9 cellular contexts compared by ENCODE assay signal in the genomic region with DNA sequence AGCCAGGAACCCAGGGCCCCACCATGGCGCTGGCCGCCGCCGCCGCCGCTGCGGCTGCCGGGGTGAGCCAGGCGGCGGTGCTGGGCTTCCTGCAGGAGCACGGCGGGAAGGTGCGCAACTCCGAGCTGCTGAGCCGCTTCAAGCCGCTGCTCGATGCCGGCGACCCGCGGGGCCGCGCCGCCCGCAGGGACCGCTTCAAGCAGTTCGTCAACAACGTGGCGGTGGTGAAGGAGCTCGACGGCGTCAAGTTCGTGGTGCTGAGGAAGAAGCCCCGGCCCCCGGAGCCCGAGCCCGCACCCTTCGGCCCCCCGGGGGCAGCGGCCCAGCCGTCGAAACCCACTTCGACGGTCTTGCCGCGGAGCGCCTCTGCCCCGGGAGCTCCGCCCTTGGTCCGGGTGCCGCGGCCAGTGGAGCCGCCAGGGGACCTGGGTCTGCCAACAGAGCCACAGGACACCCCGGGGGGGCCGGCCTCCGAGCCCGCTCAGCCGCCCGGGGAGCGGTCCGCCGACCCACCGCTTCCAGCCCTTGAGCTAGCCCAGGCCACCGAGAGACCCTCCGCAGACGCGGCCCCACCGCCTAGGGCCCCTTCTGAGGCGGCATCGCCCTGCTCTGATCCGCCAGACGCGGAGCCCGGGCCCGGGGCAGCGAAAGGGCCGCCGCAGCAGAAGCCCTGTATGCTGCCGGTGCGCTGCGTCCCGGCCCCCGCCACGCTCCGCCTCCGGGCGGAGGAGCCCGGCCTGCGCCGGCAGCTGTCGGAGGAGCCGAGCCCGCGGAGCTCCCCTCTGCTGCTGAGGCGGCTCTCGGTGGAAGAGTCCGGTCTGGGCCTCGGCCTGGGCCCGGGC. TPM values are rescaled to one million over a fixed set of nuclear protein-coding genes. Genes with fewer than 3 reads are reported as not detected.
A peak's percentile ranks its signal among the peaks of the same experiment; 100 is the strongest.
DNase-seq lines count a peak whose midpoint lies in the region; ATAC-seq, FAIRE-seq and TF ChIP-seq lines count a peak whose summit lies in the region.
"Had no signal": no experiment of that assay in that cellular context is flagged by ENCODE, and none has a peak within 500 bp of the region (broad histone marks: within the 10 kb centered on the region; RNA-seq: fewer than 3 reads in every experiment).

No MANE protein-coding gene starts in this region.

- H3K36me3 ChIP-seq in GM12878 (ENCODE audit: control insufficient read depth in 2 of 2, insufficient read depth in 2 of 2, low read length in 1 of 2) = no peaks in the 10 kb centered on the region
- H3K36me3 ChIP-seq in subcutaneous abdominal adipose tissue (ENCODE audit: control insufficient read depth in 5 of 5, insufficient read depth in 5 of 5, low read length in 5 of 5) = no peaks in the 10 kb centered on the region

- no peak for TF ChIP-seq POLR2A in GM12878 (IDR thresholded peaks at IDR 0.05; ENCODE audit: low read depth, low read length)

- TF ChIP-seq RAD21 in GM12878 (IDR thresholded peaks at IDR 0.05; ENCODE audit: insufficient read depth, low read depth, low read length) = no peak

- H3K27ac ChIP-seq in GM12878 (ENCODE audit: control insufficient read depth, insufficient read depth) (no peak overlapping the region), layer of hippocampus (ENCODE audit: low read depth, low read length) (peak overlapping the region; percentile 92), subcutaneous abdominal adipose tissue (ENCODE audit: low read depth, low read length) (no peak overlapping the region)

- no TSS peak for BruUV-seq in GM12878 (replicated peaks; lab: Mats Ljungman, UMichigan)

- SMC1A ChIA-PET in GM12878 (lab: Charles Lee; ENCODE audit: uncharacterized antibody, unreplicated experiment) = interaction anchor here (1.1 to 1.2 kb wide), 2 partner anchors 12 to 32 kb away, joined by 3 read pairs; no protein-coding TSS in a partner anchor

- no peak for TF ChIP-seq EP300 in GM12878 (IDR thresholded peaks at IDR 0.05; ENCODE audit: borderline replicate concordance in 1 of 2, control insufficient read depth in 1 of 2, low read depth in 2 of 2, low read length in 2 of 2)

- intact Hi-C loops in GM12878 (cut with micrococcal nuclease; ENCODE audit: unreplicated experiment) = no loop called here

- no peak overlapping the region; the same call in 1 of the 2 replicates for H3K4me3 ChIP-seq in GM12878
- peak overlapping the region in 4 of 5 donors; percentile 36 to 63 (median 48) for H3K4me3 ChIP-seq in subcutaneous abdominal adipose tissue (ENCODE audit: low read depth in 1 of 5, low read length in 5 of 5)

- H3K4me1 ChIP-seq in GM12878 (ENCODE audit: control insufficient read depth, insufficient read depth, low read length) (no peaks in the 10 kb centered on the region; the same call in 1 of the 2 replicates), subcutaneous abdominal adipose tissue (ENCODE audit: control insufficient read depth in 5 of 5, insufficient read depth in 5 of 5, low read length in 5 of 5) (peaks cover 0 to 22% (median 12%) of the 10 kb centered on the region in 5 donors)

- 35% methylated on average over 61 of the region's 99 CpGs for WGBS in GM12878 (ENCODE audit: insufficient coverage, insufficient replicate concordance, low lambda C conversion rate, missing lambda C conversion rate)

- POLR2A ChIA-PET in GM12878 (lab: Charles Lee) = interaction anchor here (0.8 to 1.3 kb wide), 3 partner anchors 12 to 66 kb away, joined by 3 to 4 read pairs (median 3); partner anchors contain the start of gene CCNI2

- ATAC-seq in GM12878 (peak; percentile 67), HG03565 (IDR thresholded peaks at IDR 0.05; ENCODE audit: unreplicated experiment) (no peak), HG02840 (IDR thresholded peaks at IDR 0.05; ENCODE audit: low FRiP score, unreplicated experiment) (no peak)

- RAD21 ChIA-PET in GM12878 (lab: Charles Lee; ENCODE audit: unreplicated experiment) = interaction anchor here (0.9 to 1.9 kb wide), 9 partner anchors 13 to 287 kb away, joined by 3 to 7 read pairs (median 3); partner anchors contain the start of gene KIF3A

- in situ Hi-C loops in GM12878 (cut with MboI) = no loop called here

- H2AFZ ChIP-seq in GM12878 (ENCODE audit: control insufficient read depth, low read depth, low read length) = peak overlapping the region; percentile 47

- no peak for TF ChIP-seq CTCF in GM12878 (IDR thresholded peaks at IDR 0.05 in 2 of 3, conservative IDR thresholded peaks at IDR 0.05 in 1 of 3; ENCODE audit: control insufficient read depth in 2 of 3, extremely low read depth in 1 of 3, insufficient read depth in 1 of 3, low read depth in 3 of 3, low read length in 3 of 3)

- H4K20me1 ChIP-seq in GM12878 (ENCODE audit: control insufficient read depth, insufficient read depth) = no peaks in the 10 kb centered on the region

- H3K27me3 ChIP-seq in GM12878 (replicated peaks in 1 of 2; ENCODE audit: control insufficient read depth in 2 of 2, insufficient read depth in 2 of 2, low read length in 1 of 2) = peaks cover 0 to 11% of the 10 kb centered on the region in 2 experiments; a peak in 2 of 4 replicates
- no peaks in the 10 kb centered on the region for H3K27me3 ChIP-seq in layer of hippocampus (ENCODE audit: control insufficient read depth, insufficient read depth, low read length)
- H3K27me3 ChIP-seq in subcutaneous abdominal adipose tissue (ENCODE audit: control insufficient read depth in 5 of 5, insufficient read depth in 4 of 5, low read length in 5 of 5) = peaks cover 0 to 18% (median 9%) of the 10 kb centered on the region in 5 donors

- H3K9me3 ChIP-seq in GM12878 (replicated peaks; ENCODE audit: control insufficient read depth, insufficient read depth, low read length) (no peaks in the 10 kb centered on the region; the same call in 2 of the 3 replicates), subcutaneous abdominal adipose tissue (ENCODE audit: control insufficient read depth in 5 of 5, low read length in 5 of 5) (no peaks in the 10 kb centered on the region)

- peak overlapping the region; percentile 74 for H3K4me2 ChIP-seq in GM12878 (ENCODE audit: control insufficient read depth, insufficient read depth)

- peak; percentile 81 for DNase-seq in D341Med (ENCODE audit: low spot score)
- DNase-seq in HuH-7 (ENCODE audit: low spot score) = peak; percentile 59
- DNase-seq in GM12878 (ENCODE audit: low read depth, low spot score) = no peak
- DNase-seq in RKO (ENCODE audit: low spot score) = no peak

- FAIRE-seq in GM12878 (lab: Jason Lieb, UNC) = no peak

- CTCF ChIA-PET in GM12878 (lab: Yijun Ruan, JAX) = interaction anchor here (1.0 to 1.1 kb wide), 2 partner anchors 64 to 287 kb away, joined by 3 to 4 read pairs; no protein-coding TSS in a partner anchor

- H3K79me2 ChIP-seq in GM12878 (ENCODE audit: control insufficient read depth, insufficient read depth, low read length) = no peaks in the 10 kb centered on the region

- H3K9ac ChIP-seq in GM12878 (ENCODE audit: control insufficient read depth, insufficient read depth, low read length) (no peak overlapping the region), subcutaneous abdominal adipose tissue (ENCODE audit: low read length in 5 of 5) (peak overlapping the region in 3 of 5 donors; percentile 13 to 56 (median 37))

RNA-seq across cellular contexts. Expression of gene SOWAHA, which starts 0.7 kb away (rescaled TPM):
- total RNA-seq in GM12878 (2013; cell fraction: nucleolus; rRNA removed) = 0.22 and 0.35 TPM in 2 replicates
- 0.05 TPM in 1 of 2 replicates, not detected in the other for total RNA-seq in GM12878 (2014; rRNA removed)
- 0.04 TPM in 1 of 2 replicates, not detected in the other for total RNA-seq in GM12878 (2014; rRNA removed; fragmentation: Illumina TruSeq; extraction: Trizol)
- 0.10 TPM in 1 of 2 replicates, not detected in the other for total RNA-seq in GM12878 (2021)
- polyA plus RNA-seq in GM12878 (2011; ENCODE audit: low read depth) = not detected
- polyA plus RNA-seq in GM12878 (2011; rRNA removed) = 0.37 TPM in 2 replicates
- 0.33 and 0.48 TPM in 2 replicates for polyA plus RNA-seq in GM12878 (2011; cell fraction: cytosol; rRNA removed)
- 0.34 and 0.63 TPM in 2 replicates for polyA plus RNA-seq in GM12878 (2011; cell fraction: nucleus; rRNA removed)
- 0.04 and 0.13 TPM in 2 replicates for polyA plus RNA-seq in GM12878 (2012)
- polyA plus RNA-seq in GM12878 (2014; fragmentation: Illumina TruSeq; extraction: Trizol) = 0.04 and 0.10 TPM in 2 replicates
- under 1 TPM in 1 of 2 experiments, not detected in 1; 0.02 TPM for polyA plus RNA-seq in GM12878 (2014; fragmentation: Nextera tagmentation; extraction: Ambion mirVana)
- polyA plus RNA-seq in GM12878 (2014; rRNA removed) = 0.05 TPM in 1 of 2 replicates, not detected in the other
- polyA plus RNA-seq in GM12878 (2016; fragmentation: Nextera tagmentation; extraction: Ambion mirVana) = not detected
- 0.07 and 0.21 TPM in 2 replicates for polyA minus RNA-seq in GM12878 (2011; rRNA and poly(A)+ RNA removed)
- not detected in 2 replicates for polyA minus RNA-seq in GM12878 (2011; cell fraction: cytosol; rRNA and poly(A)+ RNA removed)
- 0.19 and 0.36 TPM in 2 replicates for polyA minus RNA-seq in GM12878 (2011; cell fraction: nucleus; rRNA and poly(A)+ RNA removed)
- total RNA-seq: HT1080 had no signal

RNA-seq across cellular contexts. Expression of gene SHROOM1, which starts 16.6 kb away (rescaled TPM):
- 6.1 and 11.9 TPM in 2 replicates for total RNA-seq in GM12878 (2013; cell fraction: nucleolus; rRNA removed)
- 2.2 and 3.2 TPM in 2 replicates for total RNA-seq in GM12878 (2014; rRNA removed)
- 0.94 and 1.3 TPM in 2 replicates for total RNA-seq in GM12878 (2014; rRNA removed; fragmentation: Illumina TruSeq; extraction: Trizol)
- 3.2 TPM in 2 replicates for total RNA-seq in GM12878 (2021)
- polyA plus RNA-seq in GM12878 (2011; ENCODE audit: low read depth) = 0.83 TPM
- polyA plus RNA-seq in GM12878 (2011; rRNA removed) = 3.2 and 3.5 TPM in 2 replicates
- polyA plus RNA-seq in GM12878 (2011; cell fraction: cytosol; rRNA removed) = 2.5 and 3.9 TPM in 2 replicates
- 12.5 and 15.7 TPM in 2 replicates for polyA plus RNA-seq in GM12878 (2011; cell fraction: nucleus; rRNA removed)
- 3.0 and 3.9 TPM in 2 replicates for polyA plus RNA-seq in GM12878 (2012)
- polyA plus RNA-seq in GM12878 (2014; fragmentation: Illumina TruSeq; extraction: Trizol) = 0.52 and 1.7 TPM in 2 replicates
- under 1 TPM; 0.05 to 0.31 TPM for polyA plus RNA-seq in GM12878 (2014; fragmentation: Nextera tagmentation; extraction: Ambion mirVana)
- 2.8 and 3.9 TPM in 2 replicates for polyA plus RNA-seq in GM12878 (2014; rRNA removed)
- polyA plus RNA-seq in GM12878 (2016; fragmentation: Nextera tagmentation; extraction: Ambion mirVana) = under 1 TPM; 0.82 to 0.83 TPM
- 2.8 and 7.9 TPM in 2 replicates for polyA minus RNA-seq in GM12878 (2011; rRNA and poly(A)+ RNA removed)
- polyA minus RNA-seq in GM12878 (2011; cell fraction: cytosol; rRNA and poly(A)+ RNA removed) = 0.80 and 2.1 TPM in 2 replicates
- polyA minus RNA-seq in GM12878 (2011; cell fraction: nucleus; rRNA and poly(A)+ RNA removed) = 4.2 and 5.3 TPM in 2 replicates

RNA-seq across cellular contexts. Expression of gene SEPTIN8, which starts 36.8 kb away (rescaled TPM):
- total RNA-seq in GM12878 (2013; cell fraction: nucleolus; rRNA removed) = 67.8 and 78.8 TPM in 2 replicates
- total RNA-seq in GM12878 (2014; rRNA removed) (31.0 and 35.7 TPM in 2 replicates), GM12878 (2014; rRNA removed; fragmentation: Illumina TruSeq; extraction: Trizol) (26.5 and 27.8 TPM in 2 replicates), GM12878 (2021) (39.0 and 42.0 TPM in 2 replicates)
- polyA plus RNA-seq in GM12878 (2011; ENCODE audit: low read depth) = 15.1 TPM
- polyA plus RNA-seq in GM12878 (2011; rRNA removed) (82.7 and 96.1 TPM in 2 replicates), GM12878 (2014; fragmentation: Illumina TruSeq; extraction: Trizol) (40.2 and 40.7 TPM in 2 replicates), GM12878 (2014; fragmentation: Nextera tagmentation; extraction: Ambion mirVana) (1 to 10 TPM; 6.1 to 7.6 TPM), GM12878 (2014; rRNA removed) (33.2 and 34.7 TPM in 2 replicates), GM12878 (2016; fragmentation: Nextera tagmentation; extraction: Ambion mirVana) (10 to 100 TPM; 21.8 to 21.9 TPM)
- 74.2 and 76.3 TPM in 2 replicates for polyA plus RNA-seq in GM12878 (2011; cell fraction: cytosol; rRNA removed)
- 197 and 245 TPM in 2 replicates for polyA plus RNA-seq in GM12878 (2011; cell fraction: nucleus; rRNA removed)
- 21.8 and 26.7 TPM in 2 replicates for polyA plus RNA-seq in GM12878 (2012)
- 59.2 and 75.0 TPM in 2 replicates for polyA minus RNA-seq in GM12878 (2011; rRNA and poly(A)+ RNA removed)
- polyA minus RNA-seq in GM12878 (2011; cell fraction: cytosol; rRNA and poly(A)+ RNA removed) = 23.0 and 24.1 TPM in 2 replicates
- 45.3 and 49.8 TPM in 2 replicates for polyA minus RNA-seq in GM12878 (2011; cell fraction: nucleus; rRNA and poly(A)+ RNA removed)

RNA-seq across cellular contexts. Expression of gene GDF9, which starts 52.4 kb away (rescaled TPM):
- 0.90 and 0.91 TPM in 2 replicates for total RNA-seq in GM12878 (2013; cell fraction: nucleolus; rRNA removed)
- total RNA-seq in GM12878 (2014; rRNA removed) (0.16 and 0.28 TPM in 2 replicates), GM12878 (2014; rRNA removed; fragmentation: Illumina TruSeq; extraction: Trizol) (0.23 and 0.54 TPM in 2 replicates), GM12878 (2021) (0.28 and 0.85 TPM in 2 replicates)
- polyA plus RNA-seq in GM12878 (2011; ENCODE audit: low read depth) = 0.72 TPM
- polyA plus RNA-seq in GM12878 (2011; rRNA removed) (1.5 and 1.8 TPM in 2 replicates), GM12878 (2014; fragmentation: Illumina TruSeq; extraction: Trizol) (0.53 and 1.1 TPM in 2 replicates), GM12878 (2014; fragmentation: Nextera tagmentation; extraction: Ambion mirVana) (under 1 TPM; 0.11 to 0.24 TPM), GM12878 (2014; rRNA removed) (0.24 and 0.59 TPM in 2 replicates), GM12878 (2016; fragmentation: Nextera tagmentation; extraction: Ambion mirVana) (under 1 TPM; 0.28 to 0.39 TPM)
- polyA plus RNA-seq in GM12878 (2011; cell fraction: cytosol; rRNA removed) = 0.67 and 1.0 TPM in 2 replicates
- polyA plus RNA-seq in GM12878 (2011; cell fraction: nucleus; rRNA removed) = 1.5 and 2.7 TPM in 2 replicates
- 0.19 and 0.46 TPM in 2 replicates for polyA plus RNA-seq in GM12878 (2012)
- polyA minus RNA-seq in GM12878 (2011; rRNA and poly(A)+ RNA removed) = 0.37 and 0.46 TPM in 2 replicates
- polyA minus RNA-seq in GM12878 (2011; cell fraction: cytosol; rRNA and poly(A)+ RNA removed) = not detected in 2 replicates
- 0.57 and 0.73 TPM in 2 replicates for polyA minus RNA-seq in GM12878 (2011; cell fraction: nucleus; rRNA and poly(A)+ RNA removed)

RNA-seq across cellular contexts. Expression of gene UQCRQ, which starts 52.6 kb away (rescaled TPM):
- 67.8 and 97.5 TPM in 2 replicates for total RNA-seq in GM12878 (2013; cell fraction: nucleolus; rRNA removed)
- total RNA-seq in GM12878 (2014; rRNA removed) = 184 and 208 TPM in 2 replicates
- total RNA-seq in GM12878 (2014; rRNA removed; fragmentation: Illumina TruSeq; extraction: Trizol) = 191 and 195 TPM in 2 replicates
- total RNA-seq in GM12878 (2021) = 443 and 445 TPM in 2 replicates
- polyA plus RNA-seq in GM12878 (2011; ENCODE audit: low read depth) = 140 TPM
- 280 and 326 TPM in 2 replicates for polyA plus RNA-seq in GM12878 (2011; rRNA removed)
- polyA plus RNA-seq in GM12878 (2011; cell fraction: cytosol; rRNA removed) = 224 and 316 TPM in 2 replicates
- polyA plus RNA-seq in GM12878 (2011; cell fraction: nucleus; rRNA removed) = 134 and 141 TPM in 2 replicates
- 262 and 293 TPM in 2 replicates for polyA plus RNA-seq in GM12878 (2012)
- 67.9 and 121 TPM in 2 replicates for polyA plus RNA-seq in GM12878 (2014; fragmentation: Illumina TruSeq; extraction: Trizol)
- polyA plus RNA-seq in GM12878 (2014; fragmentation: Nextera tagmentation; extraction: Ambion mirVana) = 1,000 to 10,000 TPM; 1,403 to 1,579 TPM
- polyA plus RNA-seq in GM12878 (2014; rRNA removed) = 289 and 374 TPM in 2 replicates
- 1,000 to 10,000 TPM; 1,478 to 1,559 TPM for polyA plus RNA-seq in GM12878 (2016; fragmentation: Nextera tagmentation; extraction: Ambion mirVana)
- polyA minus RNA-seq in GM12878 (2011; rRNA and poly(A)+ RNA removed) = 32.3 and 39.3 TPM in 2 replicates
- polyA minus RNA-seq in GM12878 (2011; cell fraction: cytosol; rRNA and poly(A)+ RNA removed) = 24.4 and 32.2 TPM in 2 replicates
- 34.0 and 45.0 TPM in 2 replicates for polyA minus RNA-seq in GM12878 (2011; cell fraction: nucleus; rRNA and poly(A)+ RNA removed)

Comparison
In these comparisons a context has a peak if more than half of its experiments do, and no peak if none do; other contexts are left out.
1. DNase-seq: peak in D341Med (single experiment) and HuH-7 (single experiment); none in GM12878 (single experiment) and RKO (single experiment).